Comparison of ENCODE assay signal across 30 cellular contexts in the genomic region with DNA sequence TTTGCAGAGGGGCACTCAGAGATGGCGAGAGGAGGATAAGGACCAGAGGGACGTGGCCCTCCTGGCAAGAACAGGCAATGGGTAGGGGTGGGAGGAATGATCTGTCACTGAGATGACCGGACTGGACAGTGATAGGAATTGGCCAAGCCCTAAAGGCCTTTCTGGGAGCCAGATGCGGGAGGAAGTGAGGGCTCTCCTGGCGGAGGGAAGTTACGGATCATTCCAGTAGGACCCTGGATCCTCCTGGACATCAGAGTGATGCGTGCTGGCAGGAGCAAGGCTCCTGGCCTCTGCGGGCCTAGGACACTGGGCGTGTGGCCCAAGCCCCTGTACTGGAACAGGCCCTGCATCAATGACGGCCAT. TPM values are rescaled to one million over a fixed set of nuclear protein-coding genes. Genes with fewer than 3 reads are reported as not detected.
DNase-seq lines count a peak whose midpoint lies in the region; ATAC-seq, FAIRE-seq and TF ChIP-seq lines count a peak whose summit lies in the region.
"Had no signal": no experiment of that assay in that cellular context is flagged by ENCODE, and none has a peak within 500 bp of the region (broad histone marks: within the 10 kb centered on the region; RNA-seq: fewer than 3 reads in every experiment).

No MANE protein-coding gene starts in this region.

- no peaks in the 10 kb centered on the region; the same call in 1 of the 2 replicates for H3K79me1 ChIP-seq in H1 (ENCODE audit: low read depth, low read length)

- H3K56ac ChIP-seq in H1 (replicated peaks; ENCODE audit: insufficient read length, low read depth, low read length), result no peak overlapping the region

- no peak for TF ChIP-seq CTCF in HEK293 (tag by site-specific recombination; IDR thresholded peaks at IDR 0.05)
- no peak for TF ChIP-seq CTCF in H1 (IDR thresholded peaks at IDR 0.05; ENCODE audit: control extremely low read depth in 1 of 3, insufficient read depth in 1 of 3, low read depth in 1 of 3, low read length in 3 of 3)
- no peak for TF ChIP-seq CTCF in osteoblast (IDR thresholded peaks at IDR 0.05; ENCODE audit: extremely low read depth, low read depth, low read length)

- FAIRE-seq in H1 (lab: Jason Lieb, UNC), result no peak
- FAIRE-seq: A204.1 had no signal

- no peak for TF ChIP-seq EP300 in H1 (IDR thresholded peaks at IDR 0.05; ENCODE audit: borderline replicate concordance in 1 of 2, low read depth in 2 of 2, low read length in 2 of 2)

- H3K14ac ChIP-seq in H1 (ENCODE audit: insufficient read length), result no peak overlapping the region

- peaks cover 50 to 67% of the 10 kb centered on the region in 2 experiments for H3K36me3 ChIP-seq in HEK293 (ENCODE audit: control insufficient read depth in 2 of 2, insufficient read depth in 1 of 2, low read length in 2 of 2)
- peaks cover 40 to 78% (median 61%) of the 10 kb centered on the region in 4 experiments for H3K36me3 ChIP-seq in H1 (ENCODE audit: control insufficient read depth in 2 of 4, insufficient read depth in 4 of 4, low read length in 3 of 4)
- peaks cover 63% of the 10 kb centered on the region for H3K36me3 ChIP-seq in osteoblast (ENCODE audit: insufficient read depth, low read length)

- H3K4me1 ChIP-seq in HEK293 (ENCODE audit: control insufficient read depth, insufficient read depth, low read length), result no peaks in the 10 kb centered on the region
- H3K4me1 ChIP-seq in H1 (replicated peaks in 1 of 4; ENCODE audit: control insufficient read depth in 3 of 4, insufficient read depth in 4 of 4, low read length in 3 of 4), result no peaks in the 10 kb centered on the region
- H3K4me1 ChIP-seq in osteoblast (ENCODE audit: insufficient read depth, low read length), result no peaks in the 10 kb centered on the region
- H3K4me1 ChIP-seq: ascending aorta, HAP-1, left lung, Peyer's patch, tibial artery had no signal

- TF ChIP-seq POLR2A in H1 (IDR thresholded peaks at IDR 0.05; ENCODE audit: control extremely low read depth in 1 of 2, low read depth in 2 of 2, low read length in 2 of 2), result 0 out of 3 replicates have a peak, but pooled peaks of 1 of the 2 experiments have one; percentile 34

- H3K4me3 ChIP-seq in HEK293 (ENCODE audit: low read depth, low read length) (no peak overlapping the region), H1 (ENCODE audit: extremely low read depth in 1 of 4, insufficient read depth in 2 of 4, low read depth in 3 of 4, low read length in 4 of 4) (no peak overlapping the region), osteoblast (ENCODE audit: insufficient read depth, low read length) (no peak overlapping the region)
- H3K4me3 ChIP-seq: ascending aorta, cardiac muscle cell, HAP-1, left lung, Peyer's patch, skin epidermis, tibial artery had no signal

- no peak overlapping the region for H2BK20ac ChIP-seq in H1 (ENCODE audit: low read length)

- CTCF ChIA-PET in HEK293 (lab: Yijun Ruan, JAX), result interaction anchor here (1.0 kb wide), 2 partner anchors 13 to 16 kb away, joined by 3 to 6 read pairs; no protein-coding TSS in a partner anchor
- CTCF ChIA-PET in H1 (lab: Charles Lee; ENCODE audit: partially characterized antibody), result interaction anchor here (1.0 kb wide), 1 partner anchor 14 kb away, joined by 3 read pairs; no protein-coding TSS in a partner anchor

- POLR2A ChIA-PET in HEK293 (lab: Yijun Ruan, JAX) (interaction anchor here (0.7 to 1.0 kb wide), 3 partner anchors 11 to 57 kb away, joined by 3 to 4 read pairs (median 3); partner anchors contain the start of gene TICRR), H1 (lab: Charles Lee; ENCODE audit: partially characterized antibody) (interaction anchor here (2.1 kb wide), 1 partner anchor 10 kb away, joined by 9 read pairs; no protein-coding TSS in a partner anchor)

- H4K91ac ChIP-seq in H1 (replicated peaks; ENCODE audit: insufficient read length, low read length), result no peak overlapping the region

- no peak overlapping the region for H2BK12ac ChIP-seq in H1 (ENCODE audit: low read depth, low read length)

- H3K27me3 ChIP-seq in H1 (replicated peaks in 1 of 4; ENCODE audit: control insufficient read depth in 3 of 4, extremely low read depth in 1 of 4, insufficient read depth in 3 of 4, low read length in 3 of 4) (no peaks in the 10 kb centered on the region; a peak in 1 of 7 replicates), osteoblast (ENCODE audit: insufficient read depth, low read length) (no peaks in the 10 kb centered on the region)
- H3K27me3 ChIP-seq: ascending aorta, cardiac muscle cell, left lung, Peyer's patch, tibial artery had no signal

- H3K79me2 ChIP-seq in H1 (ENCODE audit: control insufficient read depth in 1 of 2, insufficient read depth in 2 of 2, low read length in 2 of 2) (no peaks in the 10 kb centered on the region), osteoblast (ENCODE audit: insufficient read depth, low read length) (no peaks in the 10 kb centered on the region)

- H3K23me2 ChIP-seq in H1 (ENCODE audit: low read depth, low read length), result no peaks in the 10 kb centered on the region

- no peak overlapping the region for H2BK5ac ChIP-seq in H1 (ENCODE audit: low read depth, low read length)

- H4K20me1 ChIP-seq in H1 (replicated peaks in 1 of 2; ENCODE audit: control insufficient read depth in 1 of 2, insufficient read depth in 2 of 2, low read length in 2 of 2) (peaks cover 0 to 14% of the 10 kb centered on the region in 2 experiments), osteoblast (ENCODE audit: insufficient read depth, low read length) (no peaks in the 10 kb centered on the region)

- H3K27ac ChIP-seq in HEK293 (ENCODE audit: extremely low read depth, low read depth, low read length), result no peak overlapping the region
- no peak overlapping the region for H3K27ac ChIP-seq in H1 (ENCODE audit: low read depth, low read length)
- no peak overlapping the region for H3K27ac ChIP-seq in osteoblast (ENCODE audit: low read depth, low read length)
- H3K27ac ChIP-seq: ascending aorta, cardiac muscle cell, left lung, Peyer's patch, skin epidermis, tibial artery had no signal

- no peak overlapping the region for H3K9ac ChIP-seq in H1 (replicated peaks in 1 of 4; ENCODE audit: extremely low read depth in 1 of 4, low read depth in 3 of 4, low read length in 3 of 4)

- no peak overlapping the region for H3K18ac ChIP-seq in H1 (ENCODE audit: extremely low read depth, low read length)

- intact Hi-C loops in posterior vena cava (cut with DNase I), result no loop called here

- no peak overlapping the region for H3K4ac ChIP-seq in H1 (replicated peaks; ENCODE audit: insufficient read length, low read depth, low read length)

- no peak overlapping the region for H4K8ac ChIP-seq in H1 (ENCODE audit: extremely low read depth, insufficient read depth, low read length)

- no peak overlapping the region for H2BK120ac ChIP-seq in H1 (replicated peaks; ENCODE audit: low read depth, low read length)

- H4K5ac ChIP-seq in H1 (ENCODE audit: insufficient read length, low read depth, low read length), result no peak overlapping the region

- peak; percentile 47 for DNase-seq in activated CD8-positive, alpha-beta memory T cell treated with anti-CD3 and anti-CD28 coated beads, Interleukin-2, amount 50 U/mL, for 48 hours
- DNase-seq in activated CD8-positive, alpha-beta memory T cell treated with anti-CD3 and anti-CD28 coated beads, Interleukin-2, amount 50 U/mL, for 4 hours, result no peak
- DNase-seq in H1 (ENCODE audit: low read depth in 1 of 2, low spot score in 2 of 2), result no peak
- peak; percentile 64 for DNase-seq in osteoblast (ENCODE audit: insufficient read length, low spot score, missing footprints)
- DNase-seq in ecto neural progenitor cell (ENCODE audit: low spot score), result no peak
- no peak for DNase-seq in posterior vena cava (ENCODE audit: low spot score)
- DNase-seq: activated CD4-positive, alpha-beta T cell treated with anti-CD3 and anti-CD28 coated beads, Interleukin-2, amount 50 U/mL, for 4 hours; activated CD4-positive, CD25-positive, alpha-beta regulatory T cell; activated naive CD8-positive, alpha-beta T cell treated with anti-CD3 and anti-CD28 coated beads, Interleukin-2, amount 10 ng/mL, durations not matched to agents 7 days and 5 days; CD4-positive, alpha-beta T cell; dermis blood vessel endothelial cell; DMS 273 treated with DMSO at 0.1 percent for 48 hours; hypothalamus; immature natural killer cell; left lung; NCI-H1048; NCI-H1930; NCI-H524 treated with DMSO at 0.1 percent for 48 hours; Peyer's patch; tibial artery had no signal

- H3K9me3 ChIP-seq in HEK293 (ENCODE audit: control insufficient read depth, insufficient read depth, low read depth, low read length) (no peaks in the 10 kb centered on the region; the same call in 1 of the 2 replicates), H1 (ENCODE audit: insufficient read depth in 2 of 2, low read depth in 1 of 2, low read length in 1 of 2) (peaks cover 14 to 40% of the 10 kb centered on the region in 2 experiments; a peak in 3 of 4 replicates), osteoblast (ENCODE audit: low read depth, low read length) (no peaks in the 10 kb centered on the region)
- H3K9me3 ChIP-seq: ascending aorta, HAP-1, Peyer's patch, tibial artery had no signal

- H3K4me2 ChIP-seq in H1 (ENCODE audit: insufficient read depth in 1 of 2, low read depth in 2 of 2, low read length in 2 of 2) (no peak overlapping the region), osteoblast (ENCODE audit: insufficient read depth, low read length) (no peak overlapping the region)

- no peak for TF ChIP-seq RAD21 in H1 (IDR thresholded peaks at IDR 0.05 in 1 of 2, conservative IDR thresholded peaks at IDR 0.05 in 1 of 2; ENCODE audit: low read depth in 2 of 2, low read length in 2 of 2)

- no peak overlapping the region for H3K23ac ChIP-seq in H1 (ENCODE audit: insufficient read length)

- no peak overlapping the region for H2AFZ ChIP-seq in H1 (ENCODE audit: low read length)
- H2AFZ ChIP-seq in osteoblast (ENCODE audit: low read length), result no peak overlapping the region

- ATAC-seq in HG02610 (IDR thresholded peaks at IDR 0.05; ENCODE audit: unreplicated experiment), result no peak
- ATAC-seq: left lung had no signal

- WGBS in H1 (ENCODE audit: extremely low coverage in 1 of 2, insufficient coverage in 1 of 2, insufficient read length in 1 of 2, insufficient replicate concordance in 2 of 2, low coverage in 1 of 2, low lambda C conversion rate in 2 of 2, missing lambda C conversion rate in 1 of 2), 2 experiments, result 84% methylated on average over 10 of the region's 10 CpGs; no CpG with 5 or more reads in 1 of the 2 experiments

- H2AK5ac ChIP-seq in H1 (ENCODE audit: low read depth, low read length), result no peak overlapping the region

- H2BK15ac ChIP-seq in H1 (ENCODE audit: low read length), result no peak overlapping the region

RNA-seq across cellular contexts. Expression of gene KIF7, which starts 23.4 kb away (rescaled TPM):
- total RNA-seq in H1 (2021; fragmentation: NEBNext Ultra II Directional; extraction: Animal tissue kit (Norgen Biotek cat#: 25700)), result 14.0 TPM in 2 replicates
- polyA plus RNA-seq in H1 (2011; rRNA removed), result 4.9 and 7.0 TPM in 2 replicates
- polyA plus RNA-seq in H1 (2011; cell fraction: cytosol; rRNA removed), result 9.8 TPM
- 18.2 TPM for polyA plus RNA-seq in H1 (2011; cell fraction: nucleus; rRNA removed)
- 7.0 to 13.1 TPM (median 12.5 TPM) in 4 replicates for polyA plus RNA-seq in H1 (2012, experiment 1 of 2)
- polyA plus RNA-seq in H1 (2012, experiment 2 of 2), result 3.4 TPM
- polyA plus RNA-seq in H1 (2013, experiment 1 of 2), result 6.0 TPM
- polyA plus RNA-seq in H1 (2013, experiment 2 of 2), result 5.6 TPM
- 3.9 and 4.4 TPM in 2 replicates for polyA minus RNA-seq in H1 (2011; rRNA and poly(A)+ RNA removed)
- polyA minus RNA-seq in H1 (2011; cell fraction: cytosol; rRNA and poly(A)+ RNA removed), result 7.1 TPM
- 8.6 TPM for polyA minus RNA-seq in H1 (2011; cell fraction: nucleus; rRNA and poly(A)+ RNA removed)
- total RNA-seq in osteoblast, result 10.6 and 12.3 TPM in 2 replicates
- total RNA-seq in posterior vena cava, result 10 to 100 TPM; 13.0 to 15.3 TPM

RNA-seq across cellular contexts. Expression of gene PLIN1, which starts 47.3 kb away (rescaled TPM):
- 0.11 TPM in 1 of 2 replicates, not detected in the other for total RNA-seq in H1 (2021; fragmentation: NEBNext Ultra II Directional; extraction: Animal tissue kit (Norgen Biotek cat#: 25700))
- polyA plus RNA-seq in H1 (2011; rRNA removed), result 0.33 and 0.41 TPM in 2 replicates
- polyA plus RNA-seq in H1 (2011; cell fraction: cytosol; rRNA removed), result 0.32 TPM
- 0.86 TPM for polyA plus RNA-seq in H1 (2011; cell fraction: nucleus; rRNA removed)
- 0.11 to 0.16 TPM (median 0.15 TPM) in 3 of 4 replicates, not detected in the other for polyA plus RNA-seq in H1 (2012, experiment 1 of 2)
- polyA plus RNA-seq in H1 (2012, experiment 2 of 2), result 0.08 TPM
- polyA plus RNA-seq in H1 (2013, experiment 1 of 2), result 0.08 TPM
- 0.15 TPM for polyA plus RNA-seq in H1 (2013, experiment 2 of 2)
- 0.06 TPM in 1 of 2 replicates, not detected in the other for polyA minus RNA-seq in H1 (2011; rRNA and poly(A)+ RNA removed)
- not detected for polyA minus RNA-seq in H1 (2011; cell fraction: cytosol; rRNA and poly(A)+ RNA removed)
- not detected for polyA minus RNA-seq in H1 (2011; cell fraction: nucleus; rRNA and poly(A)+ RNA removed)
- total RNA-seq in osteoblast, result under 0.01 TPM in 1 of 2 replicates, not detected in the other
- total RNA-seq in posterior vena cava, result 1 to 10 TPM; 3.8 to 4.6 TPM
- total RNA-seq: activated T-helper 2 cell treated with anti-CD3 and anti-CD28 coated beads, Interferon-gamma antibody, Interleukin-2, Interleukin-4, amounts not matched to agents 10 μg/mL and 5 μg/mL and 100 μg/mL, durations not matched to agents 14 hours and 24 hours and 36 hours had no signal
- polyA plus RNA-seq: immature natural killer cell had no signal

RNA-seq across cellular contexts. Expression of gene TICRR, which starts 56.6 kb away (rescaled TPM):
- total RNA-seq in H1 (2021; fragmentation: NEBNext Ultra II Directional; extraction: Animal tissue kit (Norgen Biotek cat#: 25700)), result 34.8 and 37.3 TPM in 2 replicates
- polyA plus RNA-seq in H1 (2011; rRNA removed), result 13.1 and 15.9 TPM in 2 replicates
- polyA plus RNA-seq in H1 (2011; cell fraction: cytosol; rRNA removed), result 11.5 TPM
- polyA plus RNA-seq in H1 (2011; cell fraction: nucleus; rRNA removed), result 33.1 TPM
- polyA plus RNA-seq in H1 (2012, experiment 1 of 2), result 20.9 to 25.2 TPM (median 21.8 TPM) in 4 replicates
- 7.1 TPM for polyA plus RNA-seq in H1 (2012, experiment 2 of 2)
- polyA plus RNA-seq in H1 (2013, experiment 1 of 2), result 16.6 TPM
- polyA plus RNA-seq in H1 (2013, experiment 2 of 2), result 15.2 TPM
- polyA minus RNA-seq in H1 (2011; rRNA and poly(A)+ RNA removed), result 40.4 and 45.5 TPM in 2 replicates
- polyA minus RNA-seq in H1 (2011; cell fraction: cytosol; rRNA and poly(A)+ RNA removed), result 20.3 TPM
- 49.5 TPM for polyA minus RNA-seq in H1 (2011; cell fraction: nucleus; rRNA and poly(A)+ RNA removed)
- total RNA-seq in osteoblast (0.72 and 0.88 TPM in 2 replicates), posterior vena cava (under 1 TPM; 0.09 to 0.10 TPM)
- total RNA-seq: ascending aorta, mesenteric fat pad had no signal

RNA-seq across cellular contexts. Expression of gene PEX11A, which starts 58.7 kb away (rescaled TPM):
- total RNA-seq in H1 (2021; fragmentation: NEBNext Ultra II Directional; extraction: Animal tissue kit (Norgen Biotek cat#: 25700)), result 2.2 and 2.9 TPM in 2 replicates
- polyA plus RNA-seq in H1 (2011; rRNA removed), result 2.3 and 3.0 TPM in 2 replicates
- polyA plus RNA-seq in H1 (2011; cell fraction: cytosol; rRNA removed), result 2.2 TPM
- polyA plus RNA-seq in H1 (2011; cell fraction: nucleus; rRNA removed), result 1.7 TPM
- polyA plus RNA-seq in H1 (2012, experiment 1 of 2), result 2.5 to 3.5 TPM (median 2.7 TPM) in 4 replicates
- polyA plus RNA-seq in H1 (2012, experiment 2 of 2), result 1.5 TPM
- 2.2 TPM for polyA plus RNA-seq in H1 (2013, experiment 1 of 2)
- polyA plus RNA-seq in H1 (2013, experiment 2 of 2), result 2.4 TPM
- 3.4 and 4.1 TPM in 2 replicates for polyA minus RNA-seq in H1 (2011; rRNA and poly(A)+ RNA removed)
- polyA minus RNA-seq in H1 (2011; cell fraction: cytosol; rRNA and poly(A)+ RNA removed), result 3.0 TPM
- 2.7 TPM for polyA minus RNA-seq in H1 (2011; cell fraction: nucleus; rRNA and poly(A)+ RNA removed)
- 4.0 and 5.0 TPM in 2 replicates for total RNA-seq in osteoblast
- 1 to 10 TPM; 4.9 to 7.1 TPM for total RNA-seq in posterior vena cava

RNA-seq across cellular contexts. Expression of gene WDR93, which starts 58.7 kb away (rescaled TPM):
- not detected in 2 replicates for total RNA-seq in H1 (2021; fragmentation: NEBNext Ultra II Directional; extraction: Animal tissue kit (Norgen Biotek cat#: 25700))
- 0.03 and 0.08 TPM in 2 replicates for polyA plus RNA-seq in H1 (2011; rRNA removed)
- 0.22 TPM for polyA plus RNA-seq in H1 (2011; cell fraction: cytosol; rRNA removed)
- polyA plus RNA-seq in H1 (2011; cell fraction: nucleus; rRNA removed), result 0.06 TPM
- polyA plus RNA-seq in H1 (2012, experiment 1 of 2), result 0.08 to 0.29 TPM in 2 of 4 replicates, not detected in the others
- not detected for polyA plus RNA-seq in H1 (2012, experiment 2 of 2)
- polyA plus RNA-seq in H1 (2013, experiment 1 of 2), result 0.06 TPM
- 0.04 TPM for polyA plus RNA-seq in H1 (2013, experiment 2 of 2)
- polyA minus RNA-seq in H1 (2011; rRNA and poly(A)+ RNA removed), result not detected in 2 replicates
- not detected for polyA minus RNA-seq in H1 (2011; cell fraction: cytosol; rRNA and poly(A)+ RNA removed)
- polyA minus RNA-seq in H1 (2011; cell fraction: nucleus; rRNA and poly(A)+ RNA removed), result not detected
- total RNA-seq in osteoblast, result under 0.01 and 0.36 TPM in 2 replicates
- total RNA-seq in posterior vena cava, result not detected
- total RNA-seq: activated naive CD8-positive, alpha-beta T cell treated with anti-CD3 and anti-CD28 coated beads, Interleukin-2, amount 10 ng/mL, durations not matched to agents 7 days and 5 days; activated T-helper 2 cell treated with anti-CD3 and anti-CD28 coated beads, Interferon-gamma antibody, Interleukin-2, Interleukin-4, amounts not matched to agents 10 μg/mL and 5 μg/mL and 100 μg/mL, durations not matched to agents 14 hours and 24 hours and 36 hours; ascending aorta; CD4-positive, alpha-beta T cell; dermis blood vessel endothelial cell; myocyte had no signal

Comparison
In these comparisons a context has a peak if more than half of its experiments do, and no peak if none do; other contexts are left out.
1. DNase-seq: peak in activated CD8-positive, alpha-beta memory T cell treated with anti-CD3 and anti-CD28 coated beads, Interleukin-2, amount 50 U/mL, for 48 hours (single experiment) and osteoblast (single experiment); none in activated CD8-positive, alpha-beta memory T cell treated with anti-CD3 and anti-CD28 coated beads, Interleukin-2, amount 50 U/mL, for 4 hours (single experiment), H1 (0 of 2), ecto neural progenitor cell (single experiment) and posterior vena cava (single experiment).
2. RNA of gene TICRR, which starts 56.6 kb away (total RNA-seq): 34.8 to 37.3 TPM in H1; 0.72 to 0.88 TPM in osteoblast and 0.09 to 0.10 TPM in posterior vena cava; every median in the first group is over 10 times any median in the second.